In genomic region chr11:27387362-27387761, GRCh38 we compare ENCODE assay signal across 1 cellular context.
TF ChIP-seq lines count a peak whose summit lies in the region.

No MANE protein-coding gene starts in this region.

TF ChIP-seq in GM12878, 131 proteins besides CTCF, POLR2A, EP300 and RAD21 (continued from another document):
- TF ChIP-seq ZBTB11 (CRISPR knock-in tag; IDR thresholded peaks at IDR 0.05) (no peak), RELA (IDR thresholded peaks at IDR 0.05; ENCODE audit: borderline replicate concordance, partially characterized antibody) (no peak), MLLT1 (IDR thresholded peaks at IDR 0.05) (no peak), FOXK2 (IDR thresholded peaks at IDR 0.05) (no peak), TBL1XR1 (IDR thresholded peaks at IDR 0.05; ENCODE audit: low read depth, low read length) (no peak), ETV6 (conservative IDR thresholded peaks at IDR 0.05 in 1 of 2, IDR thresholded peaks at IDR 0.05 in 1 of 2; ENCODE audit: borderline replicate concordance in 1 of 2, low read depth in 1 of 2) (no peak), ZNF622 (IDR thresholded peaks at IDR 0.05) (no peak), SREBF1 (IDR thresholded peaks at IDR 0.05; ENCODE audit: low read length) (no peak), BCL11A (IDR thresholded peaks at IDR 0.05; ENCODE audit: low read depth, low read length) (no peak), SMC3 (IDR thresholded peaks at IDR 0.05; ENCODE audit: borderline replicate concordance, low read length) (no peak), NFIC (IDR thresholded peaks at IDR 0.05; ENCODE audit: low read depth, low read length) (no peak), CEBPZ (IDR thresholded peaks at IDR 0.05; ENCODE audit: low read depth, low read length) (no peak), KAT2A (conservative IDR thresholded peaks at IDR 0.05; ENCODE audit: control insufficient read depth, low read depth, low read length) (no peak), IKZF1 (conservative IDR thresholded peaks at IDR 0.05) (no peak), ASH2L (IDR thresholded peaks at IDR 0.05; ENCODE audit: borderline replicate concordance, low read depth) (no peak), SP1 (IDR thresholded peaks at IDR 0.05; ENCODE audit: low read depth, low read length) (no peak), MEF2A (IDR thresholded peaks at IDR 0.05; ENCODE audit: insufficient read depth, low read depth, low read length) (no peak), TCF3 (IDR thresholded peaks at IDR 0.05; ENCODE audit: borderline replicate concordance, insufficient read depth, low read depth, low read length) (no peak)
